Comparison of ENCODE assay signal across 26 cellular contexts in the genomic region with DNA sequence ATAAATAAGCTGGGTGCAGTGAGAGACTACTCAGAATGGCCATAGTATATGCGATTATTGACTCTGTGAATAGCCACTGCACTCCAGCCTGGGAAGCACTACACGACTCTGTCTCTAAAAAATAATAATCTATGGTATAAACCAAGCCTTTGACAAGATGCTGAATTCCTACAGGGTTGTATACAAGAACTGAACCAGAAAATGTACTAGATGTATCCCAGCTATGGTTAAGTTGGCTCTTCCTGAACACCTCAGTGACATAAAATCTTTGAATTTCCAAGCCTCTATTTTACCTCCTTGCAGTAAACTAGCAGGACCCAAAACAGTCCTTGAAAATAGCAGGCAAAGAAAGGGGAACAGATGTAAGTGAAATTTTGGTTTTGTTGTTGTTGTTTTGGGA. TPM values are rescaled to one million over a fixed set of nuclear protein-coding genes. Genes with fewer than 3 reads are reported as not detected.
DNase-seq lines count a peak whose midpoint lies in the region; ATAC-seq and TF ChIP-seq lines count a peak whose summit lies in the region.
"Had no signal": no experiment of that assay in that cellular context is flagged by ENCODE, and none has a peak within 500 bp of the region (broad histone marks: within the 10 kb centered on the region; RNA-seq: fewer than 3 reads in every experiment).

No MANE protein-coding gene starts in this region.

- H3K9me3 ChIP-seq in CD8-positive, alpha-beta memory T cell (ENCODE audit: low read length): no peaks in the 10 kb centered on the region
- H3K9me3 ChIP-seq: A549, BLaER1, MG63, spleen had no signal

- H3K4me1 ChIP-seq in CD8-positive, alpha-beta memory T cell (ENCODE audit: insufficient read depth, low read length): no peaks in the 10 kb centered on the region
- H3K4me1 ChIP-seq: BLaER1, neural progenitor cell had no signal

- intact Hi-C loops in activated CD4-positive, alpha-beta T cell treated with anti-CD3 and anti-CD28 coated beads, Interleukin-2, amount 10 ng/mL, durations not matched to agents 24 days and 14 days (cut with micrococcal nuclease): no loop called here
- intact Hi-C loops in natural killer cell (cut with micrococcal nuclease): no loop called here

- H3K36me3 ChIP-seq in CD8-positive, alpha-beta memory T cell (ENCODE audit: insufficient read depth, low read length): peaks cover 24% of the 10 kb centered on the region

- peaks cover 5% of the 10 kb centered on the region for H3K9me3 Mint-ChIP-seq in activated CD4-positive, alpha-beta T cell treated with anti-CD3 and anti-CD28 coated beads, Interleukin-2, amount 10 ng/mL, durations not matched to agents 24 days and 14 days
- H3K9me3 Mint-ChIP-seq in CD8-positive, alpha-beta memory T cell: no peaks in the 10 kb centered on the region
- H3K9me3 Mint-ChIP-seq in activated naive CD8-positive, alpha-beta T cell treated with anti-CD3 and anti-CD28 coated beads for 36 hours: no peaks in the 10 kb centered on the region
- H3K9me3 Mint-ChIP-seq in natural killer cell: no peaks in the 10 kb centered on the region

- H3K27me3 Mint-ChIP-seq in activated CD4-positive, alpha-beta T cell treated with anti-CD3 and anti-CD28 coated beads, Interleukin-2, amount 10 ng/mL, durations not matched to agents 24 days and 14 days: no peaks in the 10 kb centered on the region
- no peaks in the 10 kb centered on the region for H3K27me3 Mint-ChIP-seq in CD8-positive, alpha-beta memory T cell
- H3K27me3 Mint-ChIP-seq in activated naive CD8-positive, alpha-beta T cell treated with anti-CD3 and anti-CD28 coated beads for 36 hours: no peaks in the 10 kb centered on the region
- no peaks in the 10 kb centered on the region for H3K27me3 Mint-ChIP-seq in natural killer cell (ENCODE audit: low read depth in 2 of 2)
- H3K27me3 Mint-ChIP-seq: type B pancreatic cell had no signal

- ATAC-seq in natural killer cell: no peak
- ATAC-seq: Right ventricle myocardium inferior had no signal

- CTCF ChIA-PET in CD8-positive, alpha-beta memory T cell (lab: Charles Lee): interaction anchor here (1.2 to 2.0 kb wide), 3 partner anchors 22 to 117 kb away, joined by 3 to 6 read pairs (median 4); no protein-coding TSS in a partner anchor

- peak overlapping the region; percentile 45 for H3K27ac Mint-ChIP-seq in activated CD4-positive, alpha-beta T cell treated with anti-CD3 and anti-CD28 coated beads, Interleukin-2, amount 10 ng/mL, durations not matched to agents 24 days and 14 days
- H3K27ac Mint-ChIP-seq in CD8-positive, alpha-beta memory T cell: peak overlapping the region in 6 of 8 donors; percentile 22 to 79 (median 24)
- peak overlapping the region; percentile 6 for H3K27ac Mint-ChIP-seq in activated naive CD8-positive, alpha-beta T cell treated with anti-CD3 and anti-CD28 coated beads for 36 hours
- peak overlapping the region; percentile 37 to 72 for H3K27ac Mint-ChIP-seq in natural killer cell
- H3K27ac Mint-ChIP-seq: neural progenitor cell, type B pancreatic cell had no signal

- no peak overlapping the region for H3K4me3 ChIP-seq in CD8-positive, alpha-beta memory T cell (ENCODE audit: low read length)
- H3K4me3 ChIP-seq: A549, BLaER1, MG63, neural progenitor cell, spleen had no signal

- peaks cover 65% of the 10 kb centered on the region for H3K36me3 Mint-ChIP-seq in activated CD4-positive, alpha-beta T cell treated with anti-CD3 and anti-CD28 coated beads, Interleukin-2, amount 10 ng/mL, durations not matched to agents 24 days and 14 days (ENCODE audit: low read depth)
- H3K36me3 Mint-ChIP-seq in CD8-positive, alpha-beta memory T cell: peaks cover 3 to 57% (median 20%) of the 10 kb centered on the region in 3 donors
- peaks cover 37% of the 10 kb centered on the region for H3K36me3 Mint-ChIP-seq in activated naive CD8-positive, alpha-beta T cell treated with anti-CD3 and anti-CD28 coated beads for 36 hours
- H3K36me3 Mint-ChIP-seq in natural killer cell: peaks cover 19% of the 10 kb centered on the region

- DNase-seq in activated CD4-positive, alpha-beta T cell treated with anti-CD3 and anti-CD28 coated beads, Interleukin-2, amount 10 ng/mL, durations not matched to agents 24 days and 14 days: no peak
- no peak for DNase-seq in activated CD4-positive, alpha-beta T cell treated with anti-CD3 and anti-CD28 coated beads, Interleukin-2, amount 50 U/mL, for 4 hours
- no peak for DNase-seq in CD8-positive, alpha-beta memory T cell
- no peak for DNase-seq in activated naive CD8-positive, alpha-beta T cell treated with anti-CD3 and anti-CD28 coated beads for 36 hours
- no peak for DNase-seq in natural killer cell
- no peak for DNase-seq in H4 (ENCODE audit: low spot score)
- DNase-seq in NOMO-1 treated with dmso at 0.1 percent for 144 hours (lab: John Stamatoyannopoulos, UW; ENCODE audit: unreplicated experiment): no peak
- DNase-seq in NCI-H510A treated with DMSO at 0.1 percent for 48 hours (lab: John Stamatoyannopoulos, UW): no peak
- DNase-seq: brain microvascular endothelial cell; cortex of kidney; DMS 273 treated with DMSO at 0.1 percent for 48 hours; GOT3; IMR-90; left cardiac atrium; MG63; NCI-H1417 treated with DMSO at 0.1 percent for 48 hours; NCI-H2171 treated with DMSO at 0.1 percent for 48 hours; retina; spleen; stimulated activated CD4-positive, alpha-beta T cell treated with anti-CD3 and anti-CD28 coated beads, Interleukin-4, amount 100 ng/mL, for 24 hours; SW 1271 had no signal

- H3K4me1 Mint-ChIP-seq in activated CD4-positive, alpha-beta T cell treated with anti-CD3 and anti-CD28 coated beads, Interleukin-2, amount 10 ng/mL, durations not matched to agents 24 days and 14 days: peaks cover 35% of the 10 kb centered on the region
- peaks cover 32 to 68% (median 68%) of the 10 kb centered on the region in 3 donors for H3K4me1 Mint-ChIP-seq in CD8-positive, alpha-beta memory T cell
- peaks cover 16% of the 10 kb centered on the region for H3K4me1 Mint-ChIP-seq in activated naive CD8-positive, alpha-beta T cell treated with anti-CD3 and anti-CD28 coated beads for 36 hours
- H3K4me1 Mint-ChIP-seq in natural killer cell: peaks cover 32 to 53% of the 10 kb centered on the region in 2 donors
- H3K4me1 Mint-ChIP-seq: neural progenitor cell had no signal

- no peak overlapping the region for H3K27ac ChIP-seq in CD8-positive, alpha-beta memory T cell (ENCODE audit: low read depth, low read length)
- H3K27ac ChIP-seq: BLaER1, brain microvascular endothelial cell, neural progenitor cell had no signal

- POLR2A ChIA-PET in CD8-positive, alpha-beta memory T cell (lab: Charles Lee): interaction anchor here (0.9 kb wide), 1 partner anchor 32 kb away, joined by 3 read pairs; a partner anchor contains a TSS

- H3K4me3 Mint-ChIP-seq in activated CD4-positive, alpha-beta T cell treated with anti-CD3 and anti-CD28 coated beads, Interleukin-2, amount 10 ng/mL, durations not matched to agents 24 days and 14 days: no peak overlapping the region
- no peak overlapping the region for H3K4me3 Mint-ChIP-seq in CD8-positive, alpha-beta memory T cell
- no peak overlapping the region for H3K4me3 Mint-ChIP-seq in activated naive CD8-positive, alpha-beta T cell treated with anti-CD3 and anti-CD28 coated beads for 36 hours
- H3K4me3 Mint-ChIP-seq in natural killer cell: no peak overlapping the region
- H3K4me3 Mint-ChIP-seq: neural progenitor cell, type B pancreatic cell had no signal

- no peak for TF ChIP-seq CTCF in natural killer cell (IDR thresholded peaks at IDR 0.05)

- H3K27me3 ChIP-seq in CD8-positive, alpha-beta memory T cell (ENCODE audit: insufficient read depth, low read length, poor library complexity, severe bottlenecking): no peaks in the 10 kb centered on the region
- H3K27me3 ChIP-seq: BLaER1, brain microvascular endothelial cell, MG63, neural progenitor cell, spleen had no signal

RNA-seq across cellular contexts. Expression of a gene that starts 32.5 kb away (rescaled TPM):
- 363 and 390 TPM in 2 replicates for total RNA-seq in activated CD4-positive, alpha-beta T cell treated with anti-CD3 and anti-CD28 coated beads, Interleukin-2, amount 10 ng/mL, durations not matched to agents 24 days and 14 days
- total RNA-seq in CD8-positive, alpha-beta memory T cell: 100 to 1,000 TPM; 339 to 368 TPM
- polyA plus RNA-seq in CD8-positive, alpha-beta memory T cell: 598 TPM
- 100 to 1,000 TPM; 342 to 357 TPM for total RNA-seq in activated naive CD8-positive, alpha-beta T cell treated with anti-CD3 and anti-CD28 coated beads for 36 hours
- 100 to 1,000 TPM; 435 to 527 (median 443) TPM for total RNA-seq in natural killer cell
- 303 and 310 TPM in 2 replicates for total RNA-seq in H4 (2014; rRNA removed; shearing (Covaris generic))
